In genomic region chr9:99112750-99113417, GRCh38 we compare ENCODE assay signal across 14 cellular contexts. TPM values are rescaled to one million over a fixed set of nuclear protein-coding genes. Genes with fewer than 3 reads are reported as not detected.
DNase-seq lines count a peak whose midpoint lies in the region; ATAC-seq and TF ChIP-seq lines count a peak whose summit lies in the region.
"Had no signal": no experiment of that assay in that cellular context is flagged by ENCODE, and none has a peak within 500 bp of the region (broad histone marks: within the 10 kb centered on the region; RNA-seq: fewer than 3 reads in every experiment).

No MANE protein-coding gene starts in this region.

- TF ChIP-seq CTCF in HEK293 (tag by site-specific recombination; IDR thresholded peaks at IDR 0.05) (no peak), thyroid gland (IDR thresholded peaks at IDR 0.05) (no peak)

- peak overlapping the region; percentile 22 to 98 (median 87); a peak in 21 of 22 replicates for H3K4me2 ChIP-seq in BLaER1 treated with 17β-estradiol and CSF1 and Interleukin-3, amounts not matched to agents 10 nM and 100 nM

- peak overlapping the region; percentile 35 for H3K27ac Mint-ChIP-seq in memory B cell

- H3K27me3 Mint-ChIP-seq in activated T-cell treated with anti-CD3 and anti-CD28 coated beads, Interleukin-2, amount 50 U/mL, for 4 hours (ENCODE audit: low read depth) = no peaks in the 10 kb centered on the region
- no peaks in the 10 kb centered on the region for H3K27me3 Mint-ChIP-seq in memory B cell

- CTCF ChIA-PET in HEK293 (lab: Yijun Ruan, JAX) = interaction anchor here (0.7 to 2.3 kb wide), 4 partner anchors 9 to 264 kb away, joined by 3 to 9 read pairs (median 4); no protein-coding TSS in a partner anchor

- peak overlapping the region in 4 of 11 experiments; percentile 56 to 98 (median 90); a peak in 5 of 22 replicates for H3K27ac ChIP-seq in BLaER1 treated with 17β-estradiol and CSF1 and Interleukin-3, amounts not matched to agents 10 nM and 100 nM
- H3K27ac ChIP-seq in HEK293 (ENCODE audit: extremely low read depth, low read depth, low read length) (no peak overlapping the region), thyroid gland (no peak overlapping the region)
- H3K27ac ChIP-seq: C4-2B, vagina, VCaP had no signal

- peaks cover 46 to 98% (median 63%) of the 10 kb centered on the region in 11 experiments; a peak in 21 of 22 replicates for H4K20me1 ChIP-seq in BLaER1 treated with 17β-estradiol and CSF1 and Interleukin-3, amounts not matched to agents 10 nM and 100 nM

- no peaks in the 10 kb centered on the region; a peak in 1 of 22 replicates for H3K9me3 ChIP-seq in BLaER1 treated with 17β-estradiol and CSF1 and Interleukin-3, amounts not matched to agents 10 nM and 100 nM (replicated peaks in 1 of 11)
- H3K9me3 ChIP-seq in HEK293 (ENCODE audit: control insufficient read depth, insufficient read depth, low read depth, low read length) (no peaks in the 10 kb centered on the region), thyroid gland (no peaks in the 10 kb centered on the region)
- H3K9me3 ChIP-seq: vagina had no signal

- no peaks in the 10 kb centered on the region for H3K9me3 Mint-ChIP-seq in activated T-cell treated with anti-CD3 and anti-CD28 coated beads, Interleukin-2, amount 50 U/mL, for 4 hours
- no peaks in the 10 kb centered on the region for H3K9me3 Mint-ChIP-seq in memory B cell

- ATAC-seq in activated T-cell treated with anti-CD3 and anti-CD28 coated beads, Interleukin-2, amount 50 U/mL, for 4 hours = peak; percentile 75 to 80
- ATAC-seq in memory B cell (ENCODE audit: low read depth) (peak; percentile 67), HG03520 (IDR thresholded peaks at IDR 0.05; ENCODE audit: unreplicated experiment) (no peak), HG02981 (IDR thresholded peaks at IDR 0.05; ENCODE audit: unreplicated experiment) (no peak)
- ATAC-seq: left cardiac atrium had no signal

- no peak for TF ChIP-seq POLR2A in thyroid gland (IDR thresholded peaks at IDR 0.05)

- WGBS in thyroid gland, 2 donors = 84 to 91% methylated on average over 6 of the region's 6 CpGs

- no peak overlapping the region for H3K9ac ChIP-seq in BLaER1 treated with 17β-estradiol and CSF1 and Interleukin-3, amounts not matched to agents 10 nM and 100 nM

- H3K4me1 Mint-ChIP-seq in activated T-cell treated with anti-CD3 and anti-CD28 coated beads, Interleukin-2, amount 50 U/mL, for 4 hours (ENCODE audit: low read depth) = peaks cover 93% of the 10 kb centered on the region
- H3K4me1 Mint-ChIP-seq in memory B cell = peaks cover 47% of the 10 kb centered on the region

- DNase-seq in activated T-cell treated with anti-CD3 and anti-CD28 coated beads, Interleukin-2, amount 50 U/mL, for 4 hours = peak; percentile 14
- no peak for DNase-seq in memory B cell (ENCODE audit: low spot score in 2 of 2)
- no peak for DNase-seq in HT-29 (ENCODE audit: low spot score)
- DNase-seq in thyroid gland = no peak
- DNase-seq: caudate nucleus, left cardiac atrium, NCI-H1092 treated with DMSO at 0.1 percent for 48 hours had no signal

- no peaks in the 10 kb centered on the region for H3K27me3 ChIP-seq in BLaER1 treated with 17β-estradiol and CSF1 and Interleukin-3, amounts not matched to agents 10 nM and 100 nM
- H3K27me3 ChIP-seq in thyroid gland = no peaks in the 10 kb centered on the region
- H3K27me3 ChIP-seq: vagina had no signal

- peaks cover 34 to 94% (median 65%) of the 10 kb centered on the region in 10 experiments for H3K4me1 ChIP-seq in BLaER1 treated with 17β-estradiol and CSF1 and Interleukin-3, amounts not matched to agents 10 nM and 100 nM
- H3K4me1 ChIP-seq in HEK293 (ENCODE audit: control insufficient read depth, insufficient read depth, low read length) (peaks cover 7% of the 10 kb centered on the region; the same call in 1 of the 2 replicates), thyroid gland (peaks cover 9% of the 10 kb centered on the region in 2 donors)

- no peak overlapping the region for H3K4me3 ChIP-seq in BLaER1 treated with 17β-estradiol and CSF1 and Interleukin-3, amounts not matched to agents 10 nM and 100 nM
- H3K4me3 ChIP-seq in HEK293 (ENCODE audit: low read depth, low read length) (no peak overlapping the region), thyroid gland (replicated peaks in 1 of 3) (no peak overlapping the region)
- H3K4me3 ChIP-seq: vagina had no signal

- intact Hi-C loops in thyroid gland (cut with DNase I) = no loop called here

- H3K4me3 Mint-ChIP-seq in activated T-cell treated with anti-CD3 and anti-CD28 coated beads, Interleukin-2, amount 50 U/mL, for 4 hours = peak overlapping the region; percentile 66
- H3K4me3 Mint-ChIP-seq in memory B cell = peak overlapping the region; percentile 32

- peaks cover 0 to 48% (median 12%) of the 10 kb centered on the region in 11 experiments; a peak in 10 of 22 replicates for H3K36me3 ChIP-seq in BLaER1 treated with 17β-estradiol and CSF1 and Interleukin-3, amounts not matched to agents 10 nM and 100 nM
- H3K36me3 ChIP-seq in HEK293 (ENCODE audit: control insufficient read depth in 2 of 2, insufficient read depth in 1 of 2, low read length in 2 of 2) (no peaks in the 10 kb centered on the region), thyroid gland (no peaks in the 10 kb centered on the region)
- H3K36me3 ChIP-seq: vagina had no signal

- POLR2A ChIA-PET in HEK293 (lab: Yijun Ruan, JAX) = no interaction called here

- H3K36me3 Mint-ChIP-seq in activated T-cell treated with anti-CD3 and anti-CD28 coated beads, Interleukin-2, amount 50 U/mL, for 4 hours (ENCODE audit: insufficient read depth) = peaks cover 3% of the 10 kb centered on the region
- H3K36me3 Mint-ChIP-seq in memory B cell = peaks cover 4% of the 10 kb centered on the region

TF ChIP-seq in HEK293, 187 proteins besides CTCF, POLR2A, EP300 and RAD21 (continues in another document):
- TF ChIP-seq REST (tag by site-specific recombination; IDR thresholded peaks at IDR 0.05) (no peak), ELK4 (IDR thresholded peaks at IDR 0.05; ENCODE audit: borderline replicate concordance, low read depth, low read length) (no peak), SCRT2 (tag by site-specific recombination; IDR thresholded peaks at IDR 0.05) (0 out of 2 replicates have a peak, but pooled peaks have one; percentile 12), ZNF341 (tag by site-specific recombination; IDR thresholded peaks at IDR 0.05; ENCODE audit: low read depth) (no peak), ZNF548 (tag by site-specific recombination; IDR thresholded peaks at IDR 0.05) (no peak), ZNF768 (tag by site-specific recombination; IDR thresholded peaks at IDR 0.05) (no peak)
- TF ChIP-seq, protein P1, sequence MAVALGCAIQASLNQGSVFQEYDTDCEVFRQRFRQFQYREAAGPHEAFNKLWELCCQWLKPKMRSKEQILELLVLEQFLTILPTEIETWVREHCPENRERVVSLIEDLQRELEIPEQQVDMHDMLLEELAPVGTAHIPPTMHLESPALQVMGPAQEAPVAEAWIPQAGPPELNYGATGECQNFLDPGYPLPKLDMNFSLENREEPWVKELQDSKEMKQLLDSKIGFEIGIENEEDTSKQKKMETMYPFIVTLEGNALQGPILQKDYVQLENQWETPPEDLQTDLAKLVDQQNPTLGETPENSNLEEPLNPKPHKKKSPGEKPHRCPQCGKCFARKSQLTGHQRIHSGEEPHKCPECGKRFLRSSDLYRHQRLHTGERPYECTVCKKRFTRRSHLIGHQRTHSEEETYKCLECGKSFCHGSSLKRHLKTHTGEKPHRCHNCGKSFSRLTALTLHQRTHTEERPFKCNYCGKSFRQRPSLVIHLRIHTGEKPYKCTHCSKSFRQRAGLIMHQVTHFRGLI (tag by site-specific recombination; IDR thresholded peaks at IDR 0.05) = no peak

RNA-seq across cellular contexts. Expression of gene TGFBR1, which starts 8.0 kb away (rescaled TPM):
- total RNA-seq in activated T-cell treated with anti-CD3 and anti-CD28 coated beads, Interleukin-2, amount 50 U/mL, for 4 hours = 10 to 100 TPM; 14.6 to 19.6 (median 17.0) TPM
- total RNA-seq in HT-29 (2014; rRNA removed; shearing (Covaris generic)) = 4.7 and 4.9 TPM in 2 replicates
- total RNA-seq in thyroid gland = 10 to 100 TPM; 18.6 to 36.7 (median 28.5) TPM

Comparison
In these comparisons a context has a peak if more than half of its experiments do, and no peak if none do; other contexts are left out.
1. ATAC-seq: peak in activated T-cell treated with anti-CD3 and anti-CD28 coated beads, Interleukin-2, amount 50 U/mL, for 4 hours (2 of 2) and memory B cell (single experiment); none in HG03520 (single experiment) and HG02981 (single experiment).